In the genomic region with DNA sequence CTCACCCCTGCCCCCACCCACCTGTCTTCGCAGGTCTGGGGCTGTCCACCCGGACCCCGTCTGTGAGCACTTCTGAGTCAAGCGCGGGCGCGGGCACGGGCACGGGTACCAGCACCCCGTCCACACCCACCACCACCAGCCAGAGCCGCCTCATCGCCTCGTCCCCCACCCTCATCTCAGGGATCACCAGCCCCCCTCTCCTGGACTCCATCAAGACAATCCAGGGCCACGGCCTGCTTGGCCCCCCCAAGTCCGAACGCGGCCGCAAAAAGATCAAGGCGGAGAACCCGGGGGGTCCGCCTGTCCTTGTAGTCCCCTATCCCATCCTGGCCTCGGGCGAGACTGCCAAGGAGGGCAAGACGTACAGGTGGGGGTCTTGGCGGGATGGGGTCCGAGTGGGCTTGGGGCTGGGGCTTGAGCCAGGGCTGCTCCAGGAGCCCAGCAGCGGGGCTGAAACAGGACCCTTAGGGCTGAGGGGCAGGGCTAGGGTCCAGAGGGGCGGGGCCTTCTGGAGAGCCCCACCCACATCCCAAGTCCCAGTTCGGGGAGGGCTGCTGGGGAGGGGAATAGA, we compare ENCODE assay signal across 1 cellular context.
TF ChIP-seq lines count a peak whose summit lies in the region.

No MANE protein-coding gene starts in this region.

TF ChIP-seq in H1, 55 proteins besides CTCF, POLR2A, EP300 and RAD21:
- TF ChIP-seq GABPA (IDR thresholded peaks at IDR 0.05; ENCODE audit: borderline replicate concordance, insufficient read depth, low read length) = no peak
- TF ChIP-seq HDAC6 (IDR thresholded peaks at IDR 0.05; ENCODE audit: low read depth, low read length) = no peak
